ENCODE assay signal across 19 cellular contexts in genomic region chr12:121515615-121516014, GRCh38.
A peak's percentile ranks its signal among the peaks of the same experiment; 100 is the strongest.
DNase-seq lines count a peak whose midpoint lies in the region; ATAC-seq and TF ChIP-seq lines count a peak whose summit lies in the region.
"Had no signal": no experiment of that assay in that cellular context is flagged by ENCODE, and none has a peak within 500 bp of the region (broad histone marks: within the 10 kb centered on the region; RNA-seq: fewer than 3 reads in every experiment).

No MANE protein-coding gene starts in this region.

- no peaks in the 10 kb centered on the region for H3K9me3 Mint-ChIP-seq in activated T-cell treated with anti-CD3 and anti-CD28 coated beads, Interleukin-2, amount 50 U/mL, for 24 hours
- H3K9me3 Mint-ChIP-seq in progenitor cell of endocrine pancreas (ENCODE audit: low read depth), result peaks cover 2% of the 10 kb centered on the region
- H3K9me3 Mint-ChIP-seq in activated CD4-positive, alpha-beta memory T cell treated with anti-CD3 and anti-CD28 coated beads for 36 hours, result no peaks in the 10 kb centered on the region
- H3K9me3 Mint-ChIP-seq: HFFc6 had no signal

- H3K4me3 ChIP-seq in OCI-LY3 (ENCODE audit: low read length) (no peak overlapping the region), gastroesophageal sphincter (no peak overlapping the region)
- H3K4me3 ChIP-seq: BLaER1 treated with 17β-estradiol and CSF1 and Interleukin-3, amounts not matched to agents 10 nM and 100 nM had no signal

- H3K79me2 ChIP-seq in OCI-LY3 (ENCODE audit: low read length), result peaks cover 92% of the 10 kb centered on the region

- POLR2A ChIA-PET in activated CD4-positive, alpha-beta memory T cell treated with anti-CD3 and anti-CD28 coated beads for 36 hours (lab: Charles Lee), result no interaction called here

- no peak for TF ChIP-seq EP300 in gastroesophageal sphincter (IDR thresholded peaks at IDR 0.05)

- H3K27ac Mint-ChIP-seq in activated T-cell treated with anti-CD3 and anti-CD28 coated beads, Interleukin-2, amount 50 U/mL, for 24 hours, result peak overlapping the region; percentile 83
- peak overlapping the region; percentile 78 for H3K27ac Mint-ChIP-seq in progenitor cell of endocrine pancreas
- no peak overlapping the region for H3K27ac Mint-ChIP-seq in activated CD4-positive, alpha-beta memory T cell treated with anti-CD3 and anti-CD28 coated beads for 36 hours
- H3K27ac Mint-ChIP-seq: HFFc6 had no signal

- H3K4me1 ChIP-seq in OCI-LY3 (ENCODE audit: low read length) (peaks cover 34% of the 10 kb centered on the region), gastroesophageal sphincter (peaks cover 0 to 9% (median 0%) of the 10 kb centered on the region in 3 donors)

- no peak for TF ChIP-seq POLR2A in gastroesophageal sphincter (IDR thresholded peaks at IDR 0.05)

- intact Hi-C loops in activated CD4-positive, alpha-beta memory T cell treated with anti-CD3 and anti-CD28 coated beads for 36 hours (cut with micrococcal nuclease), result no loop called here

- ATAC-seq in gastroesophageal sphincter, result peak; percentile 22
- ATAC-seq: PC-3 had no signal

- H3K27ac ChIP-seq in OCI-LY3 (ENCODE audit: low read length) (peak overlapping the region; percentile 53), gastroesophageal sphincter (no peak overlapping the region)
- H3K27ac ChIP-seq: BLaER1 treated with 17β-estradiol and CSF1 and Interleukin-3, amounts not matched to agents 10 nM and 100 nM; HL-60 had no signal

- H3K36me3 ChIP-seq in OCI-LY3 (replicated peaks; ENCODE audit: low read depth, low read length) (peaks cover 73% of the 10 kb centered on the region), gastroesophageal sphincter (peaks cover 0 to 51% of the 10 kb centered on the region in 2 donors)

- peaks cover 9% of the 10 kb centered on the region for H3K4me1 Mint-ChIP-seq in activated T-cell treated with anti-CD3 and anti-CD28 coated beads, Interleukin-2, amount 50 U/mL, for 24 hours (ENCODE audit: low read depth)
- H3K4me1 Mint-ChIP-seq in progenitor cell of endocrine pancreas (ENCODE audit: low read depth), result peaks cover 6% of the 10 kb centered on the region
- peaks cover 3% of the 10 kb centered on the region for H3K4me1 Mint-ChIP-seq in activated CD4-positive, alpha-beta memory T cell treated with anti-CD3 and anti-CD28 coated beads for 36 hours (ENCODE audit: low read depth)

- H3K4me3 Mint-ChIP-seq in activated T-cell treated with anti-CD3 and anti-CD28 coated beads, Interleukin-2, amount 50 U/mL, for 24 hours, result no peak overlapping the region
- no peak overlapping the region for H3K4me3 Mint-ChIP-seq in progenitor cell of endocrine pancreas (ENCODE audit: low read depth)
- no peak overlapping the region for H3K4me3 Mint-ChIP-seq in activated CD4-positive, alpha-beta memory T cell treated with anti-CD3 and anti-CD28 coated beads for 36 hours
- H3K4me3 Mint-ChIP-seq: HFFc6 had no signal

- no peak overlapping the region for H2AFZ ChIP-seq in OCI-LY3 (ENCODE audit: low read depth, low read length)

- no peaks in the 10 kb centered on the region for H3K9me3 ChIP-seq in OCI-LY3 (ENCODE audit: insufficient read depth, low read length)
- H3K9me3 ChIP-seq in gastroesophageal sphincter, result no peaks in the 10 kb centered on the region
- H3K9me3 ChIP-seq: BLaER1 treated with 17β-estradiol and CSF1 and Interleukin-3, amounts not matched to agents 10 nM and 100 nM had no signal

- no peak for DNase-seq in activated T-cell treated with anti-CD3 and anti-CD28 coated beads, Interleukin-2, amount 50 U/mL, for 24 hours
- no peak for DNase-seq in activated T-cell treated with anti-CD3 and anti-CD28 coated beads, Interleukin-2, amount 50 U/mL, for 48 hours
- no peak for DNase-seq in progenitor cell of endocrine pancreas (ENCODE audit: low spot score, unreplicated experiment)
- DNase-seq in stimulated activated CD4-positive, alpha-beta T cell treated with anti-CD3 and anti-CD28 coated beads, Interleukin-4, amount 100 ng/mL, for 4 hours, result no peak
- DNase-seq in GM13977 (ENCODE audit: low spot score), result no peak
- DNase-seq in activated CD4-positive, alpha-beta memory T cell treated with anti-CD3 and anti-CD28 coated beads for 36 hours, result no peak
- DNase-seq: activated gamma-delta T cell; HFFc6; NCI-H774; PC-3; posterior cingulate gyrus; SHP77 treated with DMSO at 0.1 percent for 48 hours; stimulated activated CD4-positive, alpha-beta T cell treated with anti-CD3 and anti-CD28 coated beads, Interleukin-2, amount 100 ng/mL, for 24 hours; substantia nigra; T-helper 2 cell had no signal

- H3K27me3 Mint-ChIP-seq in activated T-cell treated with anti-CD3 and anti-CD28 coated beads, Interleukin-2, amount 50 U/mL, for 24 hours, result no peaks in the 10 kb centered on the region
- no peaks in the 10 kb centered on the region for H3K27me3 Mint-ChIP-seq in progenitor cell of endocrine pancreas
- no peaks in the 10 kb centered on the region for H3K27me3 Mint-ChIP-seq in activated CD4-positive, alpha-beta memory T cell treated with anti-CD3 and anti-CD28 coated beads for 36 hours

- TF ChIP-seq CTCF in OCI-LY3 (IDR thresholded peaks at IDR 0.05; ENCODE audit: low read depth, low read length) (no peak), gastroesophageal sphincter (IDR thresholded peaks at IDR 0.05) (no peak), progenitor cell of endocrine pancreas (IDR thresholded peaks at IDR 0.05; ENCODE audit: unreplicated experiment) (no peak), GM13977 (IDR thresholded peaks at IDR 0.05; ENCODE audit: extremely low read depth, insufficient read depth, missing control alignments) (no peak)

- H4K20me1 ChIP-seq in OCI-LY3 (ENCODE audit: insufficient read depth, low read length), result peaks cover 70% of the 10 kb centered on the region

- 45% methylated on average over 3 of the region's 7 CpGs; no CpG with 5 or more reads in 1 of the 2 donors for WGBS in gastroesophageal sphincter (ENCODE audit: low coverage in 1 of 2), 2 donors

- CTCF ChIA-PET in activated CD4-positive, alpha-beta memory T cell treated with anti-CD3 and anti-CD28 coated beads for 36 hours (lab: Charles Lee), result interaction anchor here (0.7 kb wide), 1 partner anchor 15 kb away, joined by 3 read pairs; no protein-coding TSS in a partner anchor

- no peak overlapping the region for H3K9ac ChIP-seq in OCI-LY3 (ENCODE audit: low read length)
- H3K9ac ChIP-seq: BLaER1 treated with 17β-estradiol and CSF1 and Interleukin-3, amounts not matched to agents 10 nM and 100 nM had no signal

- in situ Hi-C loops in GM13977 (cut with MboI; ENCODE audit: low pct_unique_long_range_greater_than_20kb, low sequenced_read_pairs, unreplicated experiment), result no loop called here

- H3K36me3 Mint-ChIP-seq in activated T-cell treated with anti-CD3 and anti-CD28 coated beads, Interleukin-2, amount 50 U/mL, for 24 hours (ENCODE audit: low read depth), result peaks cover 41% of the 10 kb centered on the region
- H3K36me3 Mint-ChIP-seq in progenitor cell of endocrine pancreas (ENCODE audit: insufficient read depth), result peaks cover 18% of the 10 kb centered on the region
- no peaks in the 10 kb centered on the region for H3K36me3 Mint-ChIP-seq in activated CD4-positive, alpha-beta memory T cell treated with anti-CD3 and anti-CD28 coated beads for 36 hours

- H3K27me3 ChIP-seq in OCI-LY3 (ENCODE audit: low read depth, low read length) (no peaks in the 10 kb centered on the region), gastroesophageal sphincter (no peaks in the 10 kb centered on the region)
- H3K27me3 ChIP-seq: BLaER1 treated with 17β-estradiol and CSF1 and Interleukin-3, amounts not matched to agents 10 nM and 100 nM had no signal

- H3K4me2 ChIP-seq in OCI-LY3 (ENCODE audit: low read length), result peak overlapping the region; percentile 22; the same call in 1 of the 2 replicates
- H3K4me2 ChIP-seq: BLaER1 treated with 17β-estradiol and CSF1 and Interleukin-3, amounts not matched to agents 10 nM and 100 nM had no signal
